ENCODE assay signal across 2 cellular contexts in genomic region chr4:52102587-52102986, GRCh38.
TF ChIP-seq lines count a peak whose summit lies in the region.

No MANE protein-coding gene starts in this region.

TF ChIP-seq in IMR-90, 13 proteins besides CTCF, POLR2A, EP300 and RAD21:
- TF ChIP-seq USF2 (IDR thresholded peaks at IDR 0.05; ENCODE audit: low read depth, low read length) (no peak), MAZ (IDR thresholded peaks at IDR 0.05; ENCODE audit: borderline replicate concordance, low read depth, low read length) (no peak), MAFK (IDR thresholded peaks at IDR 0.05; ENCODE audit: low read depth, low read length) (no peak), RCOR1 (IDR thresholded peaks at IDR 0.05; ENCODE audit: insufficient replicate concordance, low read length) (no peak), RFX5 (IDR thresholded peaks at IDR 0.05; ENCODE audit: low read depth, low read length) (no peak), CEBPB (IDR thresholded peaks at IDR 0.05; ENCODE audit: low read depth, low read length) (no peak), NFE2L2 (IDR thresholded peaks at IDR 0.05; ENCODE audit: low read depth, low read length) (no peak), ELK1 (IDR thresholded peaks at IDR 0.05; ENCODE audit: borderline replicate concordance, low read depth, low read length) (no peak)

TF ChIP-seq in HepG2, 621 proteins besides CTCF, POLR2A, EP300 and RAD21:
- TF ChIP-seq ZNF3 (CRISPR knock-in tag; IDR thresholded peaks at IDR 0.05) (no peak), MATR3 (CRISPR knock-in tag; IDR thresholded peaks at IDR 0.05) (no peak), MAX (IDR thresholded peaks at IDR 0.05) (no peak), ZNF234 (CRISPR knock-in tag; conservative IDR thresholded peaks at IDR 0.05) (no peak), RARG (CRISPR knock-in tag; IDR thresholded peaks at IDR 0.05; ENCODE audit: low read depth) (no peak), NR3C1 (CRISPR knock-in tag; IDR thresholded peaks at IDR 0.05) (no peak), ZNF710 (CRISPR knock-in tag; IDR thresholded peaks at IDR 0.05; ENCODE audit: borderline replicate concordance) (no peak), ZNF549 (CRISPR knock-in tag; IDR thresholded peaks at IDR 0.05) (no peak), LBX2 (CRISPR knock-in tag; IDR thresholded peaks at IDR 0.05; ENCODE audit: borderline replicate concordance) (no peak)
